In genomic region chr17:82273327-82274133, GRCh38 we compare ENCODE assay signal across 8 cellular contexts. TPM values are rescaled to one million over a fixed set of nuclear protein-coding genes. Genes with fewer than 3 reads are reported as not detected.
A peak's percentile ranks its signal among the peaks of the same experiment; 100 is the strongest.
DNase-seq lines count a peak whose midpoint lies in the region; ATAC-seq and TF ChIP-seq lines count a peak whose summit lies in the region.

TSS of gene CSNK1D (minus strand) at chr17:82273700. CDS start at chr17:82273381, 319 bp downstream.

- peak; percentile 61 to 97 for TF ChIP-seq EP300 in tibial nerve (IDR thresholded peaks at IDR 0.05)

- intact Hi-C loops in cardiac septum (cut with DNase I), result loop anchor here (2.0 to 5.0 kb wide), 2 partner anchors 19 to 36 kb away; no protein-coding TSS in a partner anchor

- H3K4me3 ChIP-seq in adipocyte (ENCODE audit: low read length), result peak within 1 kb of the TSS; percentile 91
- H3K4me3 ChIP-seq in tibial nerve, result peak within 1 kb of the TSS; percentile 80 to 98 (median 88)

- H3K9me3 ChIP-seq in adipocyte (ENCODE audit: control insufficient read depth, low read length), result no peaks in the 10 kb centered on the region
- H3K9me3 ChIP-seq in tibial nerve, result no peaks in the 10 kb centered on the region

- no peak for TF ChIP-seq CTCF in GM10266 (IDR thresholded peaks at IDR 0.05; ENCODE audit: control insufficient read depth, insufficient read depth, low read depth, missing control alignments)
- peak in 2 of 5 experiments; percentile 19 to 39 for TF ChIP-seq CTCF in tibial nerve (IDR thresholded peaks at IDR 0.05)

- peak within 1 kb of the TSS; percentile 94 to 100 (median 99) for H3K27ac ChIP-seq in tibial nerve

- peak; percentile 98 for DNase-seq in GM10266 (ENCODE audit: extremely low spot score)
- peak; percentile 44 for DNase-seq in NCI-H1436 treated with DMSO at 0.1 percent for 48 hours (lab: John Stamatoyannopoulos, UW)
- peak; percentile 85 to 90 (median 89) for DNase-seq in T-helper 1 cell
- DNase-seq in adipocyte (ENCODE audit: low read depth), result peak; percentile 96
- peak; percentile 96 for DNase-seq in cardiac septum (ENCODE audit: low spot score)
- DNase-seq in pons (ENCODE audit: low spot score), result peak; percentile 76
- DNase-seq in tibial nerve (ENCODE audit: low spot score in 2 of 2), result peak; percentile 90 to 92

- no peaks in the 10 kb centered on the region for H3K27me3 ChIP-seq in adipocyte (replicated peaks; ENCODE audit: control insufficient read depth, insufficient read depth, low read length)
- no peaks in the 10 kb centered on the region for H3K27me3 ChIP-seq in tibial nerve

- H3K4me1 ChIP-seq in adipocyte (ENCODE audit: control insufficient read depth, insufficient read depth, low read length) (peaks cover 24% of the 10 kb centered on the region), tibial nerve (peaks cover 0 to 57% (median 40%) of the 10 kb centered on the region in 4 donors)

- ATAC-seq in HG02678 (IDR thresholded peaks at IDR 0.05; ENCODE audit: unreplicated experiment), result peak; percentile 83

- peak; percentile 51 to 83 for TF ChIP-seq POLR2A in tibial nerve (IDR thresholded peaks at IDR 0.05)

- H3K36me3 ChIP-seq in adipocyte (ENCODE audit: control insufficient read depth, insufficient read depth, low read length, severe bottlenecking) (peaks cover 25% of the 10 kb centered on the region), tibial nerve (peaks cover 0 to 38% (median 10%) of the 10 kb centered on the region in 3 donors)

- H3K9ac ChIP-seq in adipocyte (ENCODE audit: low read length), result peak within 1 kb of the TSS; percentile 92

- 8 to 10% methylated on average over 30 to 35 of the region's 80 CpGs for WGBS in tibial nerve, 2 donors

RNA-seq across cellular contexts. Expression of gene CSNK1D, which starts in this region (rescaled TPM):
- 80.9 TPM for total RNA-seq in cardiac septum
- 100 to 1,000 TPM in 3 of 4 donors, 10 to 100 TPM in 1; 93.9 to 160 (median 124) TPM for total RNA-seq in tibial nerve

Comparison
In these comparisons a context has a peak if more than half of its experiments do, and no peak if none do; other contexts are left out.
1. Peak in every context shown above with its lines: DNase-seq, ATAC-seq, H3K4me3 ChIP-seq and H3K27ac ChIP-seq.
2. DNase-seq: peak in every context shown above with its lines; median percentile 98 in GM10266; 96 in adipocyte; 96 in cardiac septum; 91 in tibial nerve; 89 in T-helper 1 cell; 76 in pons; 44 in NCI-H1436 treated with DMSO at 0.1 percent for 48 hours.